In the genomic region with DNA sequence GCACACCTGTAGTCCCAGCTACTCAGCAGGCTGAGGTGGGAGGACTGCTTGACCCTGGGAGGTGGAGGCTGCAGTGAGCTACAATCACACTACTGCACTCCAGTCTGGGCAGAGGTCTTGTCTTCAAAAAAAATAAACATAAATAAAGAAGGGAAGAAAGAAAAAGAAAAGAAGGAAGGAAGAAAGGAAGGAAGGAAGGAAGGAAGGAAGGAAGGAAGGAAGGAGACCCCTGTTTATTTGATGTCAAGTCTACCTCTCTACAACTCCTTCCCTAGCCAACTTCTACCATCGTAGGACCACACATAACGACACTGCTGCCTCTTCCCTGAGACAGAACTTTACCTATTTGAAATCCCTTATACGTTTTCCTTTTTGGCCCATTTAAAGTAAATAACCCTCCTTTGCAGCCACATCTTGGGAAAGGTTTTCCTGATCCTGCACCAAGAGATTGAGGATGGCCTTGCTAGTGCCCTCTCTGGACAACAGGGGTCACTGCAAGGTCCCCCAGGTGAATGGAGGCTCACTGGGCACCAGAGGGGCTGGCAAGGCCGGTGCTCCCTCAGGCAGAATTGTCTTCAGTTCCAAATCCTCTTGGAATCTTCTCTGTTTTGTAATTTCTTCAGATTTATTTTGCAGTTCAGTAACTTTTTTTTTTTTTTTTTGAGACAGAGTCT, we compare ENCODE assay signal across 10 cellular contexts. TPM values are rescaled to one million over a fixed set of nuclear protein-coding genes. Genes with fewer than 3 reads are reported as not detected.
DNase-seq lines count a peak whose midpoint lies in the region; ATAC-seq and TF ChIP-seq lines count a peak whose summit lies in the region.
"Had no signal": no experiment of that assay in that cellular context is flagged by ENCODE, and none has a peak within 500 bp of the region (broad histone marks: within the 10 kb centered on the region; RNA-seq: fewer than 3 reads in every experiment).

No MANE protein-coding gene starts in this region.

- H3K27ac ChIP-seq in OCI-LY3 (ENCODE audit: low read length) (no peak overlapping the region), fibroblast of lung (ENCODE audit: insufficient read depth, low read length) (no peak overlapping the region), tibial artery (no peak overlapping the region)

- H3K27me3 ChIP-seq in OCI-LY3 (ENCODE audit: low read depth, low read length) (no peaks in the 10 kb centered on the region), fibroblast of lung (ENCODE audit: control insufficient read depth, insufficient read depth, low read length) (no peaks in the 10 kb centered on the region), tibial artery (no peaks in the 10 kb centered on the region)

- intact Hi-C loops in tibial artery (cut with DNase I; ENCODE audit: low total_unique reads): no loop called here

- H3K4me2 ChIP-seq in OCI-LY3 (ENCODE audit: low read length): no peak overlapping the region
- no peak overlapping the region for H3K4me2 ChIP-seq in fibroblast of lung (ENCODE audit: extremely low read depth, insufficient read depth, low read length)

- H3K4me1 ChIP-seq in OCI-LY3 (ENCODE audit: low read length) (peaks cover 10% of the 10 kb centered on the region), fibroblast of lung (ENCODE audit: control insufficient read depth, extremely low read depth, insufficient read depth, low read length) (no peaks in the 10 kb centered on the region), tibial artery (peaks cover 0 to 7% (median 3%) of the 10 kb centered on the region in 4 donors)

- no peak for ATAC-seq in HG03175 (IDR thresholded peaks at IDR 0.05; ENCODE audit: unreplicated experiment)

- no peaks in the 10 kb centered on the region for H3K79me2 ChIP-seq in OCI-LY3 (ENCODE audit: low read length)
- no peaks in the 10 kb centered on the region for H3K79me2 ChIP-seq in fibroblast of lung (ENCODE audit: control insufficient read depth, insufficient read depth, low read length)

- no peak overlapping the region for H2AFZ ChIP-seq in OCI-LY3 (ENCODE audit: low read depth, low read length)
- H2AFZ ChIP-seq in fibroblast of lung (ENCODE audit: low read length): no peak overlapping the region

- H3K9ac ChIP-seq in OCI-LY3 (ENCODE audit: low read length) (no peak overlapping the region), fibroblast of lung (ENCODE audit: insufficient read depth, low read length) (no peak overlapping the region)

- DNase-seq in SHP77 (lab: John Stamatoyannopoulos, UW): peak; percentile 13 to 45
- DNase-seq in SHP77 treated with DMSO at 0.1 percent for 48 hours (lab: John Stamatoyannopoulos, UW): no peak
- DNase-seq in fibroblast of lung (ENCODE audit: low read depth in 2 of 2): peak in 1 of 2 donors; percentile 17
- no peak for DNase-seq in tibial artery
- no peak for DNase-seq in globus pallidus (ENCODE audit: low spot score)
- no peak for DNase-seq in medulla oblongata (ENCODE audit: extremely low spot score)
- DNase-seq: aorta, DMS79 had no signal

- no peaks in the 10 kb centered on the region for H3K9me3 ChIP-seq in OCI-LY3 (ENCODE audit: insufficient read depth, low read length)
- no peaks in the 10 kb centered on the region for H3K9me3 ChIP-seq in fibroblast of lung (ENCODE audit: control insufficient read depth, insufficient read depth, low read depth, low read length)
- H3K9me3 ChIP-seq in tibial artery: no peaks in the 10 kb centered on the region

- H3K36me3 ChIP-seq in OCI-LY3 (replicated peaks; ENCODE audit: low read depth, low read length): peaks cover 7% of the 10 kb centered on the region
- H3K36me3 ChIP-seq in fibroblast of lung (ENCODE audit: control insufficient read depth, insufficient read depth, low read length): peaks cover 6% of the 10 kb centered on the region
- peaks cover 9 to 32% (median 11%) of the 10 kb centered on the region in 3 donors for H3K36me3 ChIP-seq in tibial artery

- H4K20me1 ChIP-seq in OCI-LY3 (ENCODE audit: insufficient read depth, low read length) (no peaks in the 10 kb centered on the region), fibroblast of lung (ENCODE audit: control insufficient read depth, extremely low read depth, insufficient read depth, low read length) (no peaks in the 10 kb centered on the region)

- TF ChIP-seq CTCF in OCI-LY3 (IDR thresholded peaks at IDR 0.05; ENCODE audit: low read depth, low read length): peak; percentile 36
- TF ChIP-seq CTCF in fibroblast of lung (conservative IDR thresholded peaks at IDR 0.05 in 1 of 2, IDR thresholded peaks at IDR 0.05 in 1 of 2; ENCODE audit: low read depth in 1 of 2, low read length in 2 of 2): peak; percentile 39 to 63
- TF ChIP-seq CTCF in tibial artery (IDR thresholded peaks at IDR 0.05): peak; percentile 23 to 38

- no peak overlapping the region for H3K4me3 ChIP-seq in OCI-LY3 (ENCODE audit: low read length)
- H3K4me3 ChIP-seq in fibroblast of lung (replicated peaks in 1 of 4; ENCODE audit: control extremely low read depth in 1 of 4, insufficient read depth in 1 of 4, low read depth in 3 of 4, low read length in 4 of 4): no peak overlapping the region
- H3K4me3 ChIP-seq in tibial artery: no peak overlapping the region

RNA-seq across cellular contexts. Expression of gene RPS14, which starts 10.5 kb away (rescaled TPM):
- total RNA-seq in fibroblast of lung: 1,962 and 4,466 TPM in 2 replicates
- 5,623 and 6,025 TPM in 2 replicates for polyA plus RNA-seq in fibroblast of lung
- polyA plus RNA-seq in fibroblast of lung (2012): 3,434 and 3,467 TPM in 2 replicates
- polyA minus RNA-seq in fibroblast of lung (ENCODE audit: low replicate concordance): 1,117 and 1,370 TPM in 2 replicates

RNA-seq across cellular contexts. Expression of gene CD74, which starts 26.3 kb away (rescaled TPM):
- total RNA-seq in fibroblast of lung: 3.9 and 5.9 TPM in 2 replicates
- polyA plus RNA-seq in fibroblast of lung: 1.3 and 1.8 TPM in 2 replicates
- polyA plus RNA-seq in fibroblast of lung (2012): 2.0 and 2.7 TPM in 2 replicates
- 2.0 TPM in 1 of 2 replicates, not detected in the other for polyA minus RNA-seq in fibroblast of lung (ENCODE audit: low replicate concordance)

Comparison
In these comparisons a context has a peak if more than half of its experiments do, and no peak if none do; other contexts are left out.
1. DNase-seq: peak in SHP77 (2 of 2); none in SHP77 treated with DMSO at 0.1 percent for 48 hours (single experiment), tibial artery (0 of 2), globus pallidus (single experiment) and medulla oblongata (single experiment).
2. Peak in every context shown above with its lines, with median percentiles within 50 percentile points of each other: CTCF ChIP-seq.